Comparison of ENCODE assay signal across 1 cellular context in genomic region chr1:111571987-111572386, GRCh38.
TF ChIP-seq lines count a peak whose summit lies in the region.

No MANE protein-coding gene starts in this region.

TF ChIP-seq in SK-N-SH, 30 proteins besides CTCF, POLR2A, EP300 and RAD21:
- TF ChIP-seq GABPA (IDR thresholded peaks at IDR 0.05; ENCODE audit: low read depth), result no peak
- no peak for TF ChIP-seq EZH2phosphoT487 (IDR thresholded peaks at IDR 0.05; ENCODE audit: borderline replicate concordance, low read depth)
- TF ChIP-seq FOXJ3 (CRISPR knock-in tag; IDR thresholded peaks at IDR 0.05), result no peak
- TF ChIP-seq NRF1 (IDR thresholded peaks at IDR 0.05; ENCODE audit: low read depth, low read length), result no peak
- peak; percentile 35; the same call in 1 of the 2 replicates for TF ChIP-seq FOSL2 (IDR thresholded peaks at IDR 0.05; ENCODE audit: borderline replicate concordance, low read depth)
- TF ChIP-seq SMC3 (IDR thresholded peaks at IDR 0.05; ENCODE audit: low read depth, low read length), result 0 out of 2 replicates have a peak, but pooled peaks have one; percentile 8
- TF ChIP-seq ELF1 (IDR thresholded peaks at IDR 0.05), result no peak
- TF ChIP-seq IRF3 (IDR thresholded peaks at IDR 0.05; ENCODE audit: low read depth, low read length), result no peak
- peak; percentile 43 for TF ChIP-seq JUND (IDR thresholded peaks at IDR 0.05)
- 0 out of 2 replicates have a peak, but pooled peaks have one; percentile 32 for TF ChIP-seq REST (IDR thresholded peaks at IDR 0.05; ENCODE audit: low read depth, low read length)
- TF ChIP-seq CHD2 (IDR thresholded peaks at IDR 0.05; ENCODE audit: low read length, partially characterized antibody), result no peak
- no peak for TF ChIP-seq USF2 (IDR thresholded peaks at IDR 0.05; ENCODE audit: borderline replicate concordance, low read depth, low read length)
- peak; percentile 97 for TF ChIP-seq PBX3 (IDR thresholded peaks at IDR 0.05)
- TF ChIP-seq MAX (IDR thresholded peaks at IDR 0.05; ENCODE audit: low read depth), result peak; percentile 32; the same call in 1 of the 2 replicates
- peak; percentile 80; the same call in 1 of the 2 replicates for TF ChIP-seq RXRA (IDR thresholded peaks at IDR 0.05; ENCODE audit: borderline replicate concordance, low read depth)
- TF ChIP-seq TAF1 (IDR thresholded peaks at IDR 0.05; ENCODE audit: borderline replicate concordance, low read depth, low read length), result no peak
- no peak for TF ChIP-seq GATA2 (CRISPR knock-in tag; IDR thresholded peaks at IDR 0.05)
- TF ChIP-seq RCOR1 (IDR thresholded peaks at IDR 0.05; ENCODE audit: low read length), result no peak
- 0 out of 2 replicates have a peak, but pooled peaks have one; percentile 27 for TF ChIP-seq SIN3A (IDR thresholded peaks at IDR 0.05; ENCODE audit: borderline replicate concordance, low read depth, low read length)
- peak; percentile 95 for TF ChIP-seq NFIC (IDR thresholded peaks at IDR 0.05; ENCODE audit: borderline replicate concordance)
- TF ChIP-seq MXI1 (IDR thresholded peaks at IDR 0.05; ENCODE audit: low read depth, low read length), result no peak
- TF ChIP-seq RFX5 (IDR thresholded peaks at IDR 0.05; ENCODE audit: low read length), result no peak
- TF ChIP-seq FOXM1 (IDR thresholded peaks at IDR 0.05; ENCODE audit: low read depth), result no peak
- no peak for TF ChIP-seq YY1 (IDR thresholded peaks at IDR 0.05; ENCODE audit: low read depth)
- peak; percentile 77; the same call in 1 of the 2 replicates for TF ChIP-seq TEAD4 (IDR thresholded peaks at IDR 0.05; ENCODE audit: borderline replicate concordance, insufficient read depth)
- TF ChIP-seq MEF2A (IDR thresholded peaks at IDR 0.05; ENCODE audit: borderline replicate concordance, low read depth), result no peak
- TF ChIP-seq TCF12 (IDR thresholded peaks at IDR 0.05), result peak; percentile 93
- no peak for TF ChIP-seq POLR2AphosphoS5 (IDR thresholded peaks at IDR 0.05; ENCODE audit: low read depth, low read length)
- TF ChIP-seq ZBTB33 (IDR thresholded peaks at IDR 0.05; ENCODE audit: borderline replicate concordance, low read depth), result no peak
- TF ChIP-seq USF1 (IDR thresholded peaks at IDR 0.05; ENCODE audit: borderline replicate concordance, low read depth), result no peak
TF ChIP-seq in SK-N-SH: peak in this region for 11.
